In the genomic region with DNA sequence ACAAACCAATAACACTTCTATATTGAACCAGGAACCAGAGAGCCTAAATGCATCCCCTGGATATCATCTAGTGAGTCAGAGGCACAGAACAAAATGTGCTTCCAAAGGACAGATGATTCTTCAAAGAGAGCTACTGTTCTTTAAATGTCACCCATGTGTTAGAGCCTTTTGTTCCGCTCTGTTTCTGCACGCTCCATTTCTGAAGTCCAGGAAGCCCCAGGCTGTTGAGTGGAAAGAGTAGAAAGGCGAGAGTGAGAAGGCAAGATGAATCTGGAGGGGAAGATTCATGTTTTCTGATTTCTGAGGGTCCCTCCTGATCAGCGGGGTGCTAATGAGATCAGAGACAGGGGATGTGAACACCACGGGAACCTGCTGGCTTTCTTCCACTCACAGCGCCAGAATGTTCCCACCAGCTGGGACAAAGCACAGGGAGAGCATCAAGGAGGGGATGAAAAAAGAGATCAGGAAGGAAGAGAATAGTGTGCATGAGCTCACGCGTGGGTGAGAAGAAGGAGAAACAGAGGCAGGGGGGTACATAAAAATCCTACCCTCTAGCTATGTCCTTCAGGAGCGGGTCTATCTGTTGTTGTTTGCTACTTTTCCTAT, we compare ENCODE assay signal across 29 cellular contexts.
DNase-seq lines count a peak whose midpoint lies in the region; TF ChIP-seq lines count a peak whose summit lies in the region.
"Had no signal": no experiment of that assay in that cellular context is flagged by ENCODE, and none has a peak within 500 bp of the region (broad histone marks: within the 10 kb centered on the region; RNA-seq: fewer than 3 reads in every experiment).

No MANE protein-coding gene starts in this region.

- no peaks in the 10 kb centered on the region for H3K4me1 Mint-ChIP-seq in CD8-positive, alpha-beta memory T cell

- H3K4me1 ChIP-seq in left ventricle myocardium inferior, result peaks cover 34% of the 10 kb centered on the region
- no peaks in the 10 kb centered on the region for H3K4me1 ChIP-seq in adrenal gland (replicated peaks in 1 of 2)
- no peaks in the 10 kb centered on the region for H3K4me1 ChIP-seq in CD8-positive, alpha-beta memory T cell (ENCODE audit: insufficient read depth, low read length)
- H3K4me1 ChIP-seq: BLaER1 treated with 17β-estradiol and CSF1 and Interleukin-3, amounts not matched to agents 10 nM and 100 nM; body of pancreas; Caco-2; spleen; stomach had no signal

- H3K9me3 Mint-ChIP-seq in CD8-positive, alpha-beta memory T cell, result no peaks in the 10 kb centered on the region
- H3K9me3 Mint-ChIP-seq: activated CD4-positive, alpha-beta memory T cell treated with anti-CD3 and anti-CD28 coated beads for 36 hours; activated T-helper 1 cell treated with anti-CD3 and anti-CD28 coated beads, Interleukin-12 subunit alpha, Interleukin-12 subunit beta, Interleukin-2, Interleukin-4 antibody, amounts not matched to agents 30 ng/mL and 10 ng/mL and 1 ng/mL, durations not matched to agents 14 hours and 24 hours and 36 hours; H9; natural killer cell treated with Interleukin-12 subunit alpha and Interleukin-12 subunit beta and Interleukin-15 and Interleukin-18, amount 100 ng/mL, for 72 hours had no signal

- H3K36me3 Mint-ChIP-seq in CD8-positive, alpha-beta memory T cell, result no peaks in the 10 kb centered on the region
- H3K36me3 Mint-ChIP-seq: activated CD4-positive, alpha-beta memory T cell treated with anti-CD3 and anti-CD28 coated beads for 36 hours had no signal

- WGBS in adrenal gland, 4 donors, result 59 to 71% (median 62%) methylated on average over 9 of the region's 9 CpGs

- TF ChIP-seq POLR2A in adrenal gland (IDR thresholded peaks at IDR 0.05), result no peak

- H3K27me3 Mint-ChIP-seq in CD8-positive, alpha-beta memory T cell, result peaks cover 0 to 2% of the 10 kb centered on the region in 2 donors
- H3K27me3 Mint-ChIP-seq: activated CD4-positive, alpha-beta memory T cell treated with anti-CD3 and anti-CD28 coated beads for 36 hours had no signal

- H3K4me3 Mint-ChIP-seq in CD8-positive, alpha-beta memory T cell, result no peak overlapping the region
- H3K4me3 Mint-ChIP-seq: activated CD4-positive, alpha-beta memory T cell treated with anti-CD3 and anti-CD28 coated beads for 36 hours; activated T-helper 1 cell treated with anti-CD3 and anti-CD28 coated beads, Interleukin-12 subunit alpha, Interleukin-12 subunit beta, Interleukin-2, Interleukin-4 antibody, amounts not matched to agents 30 ng/mL and 10 ng/mL and 1 ng/mL, durations not matched to agents 14 hours and 24 hours and 36 hours; H9; natural killer cell treated with Interleukin-12 subunit alpha and Interleukin-12 subunit beta and Interleukin-15 and Interleukin-18, amount 100 ng/mL, for 72 hours had no signal

- CTCF ChIA-PET in CD8-positive, alpha-beta memory T cell (lab: Charles Lee), result no interaction called here

- no peaks in the 10 kb centered on the region for H3K27me3 ChIP-seq in left ventricle myocardium inferior (ENCODE audit: low read depth)
- no peaks in the 10 kb centered on the region for H3K27me3 ChIP-seq in adrenal gland
- no peaks in the 10 kb centered on the region for H3K27me3 ChIP-seq in CD8-positive, alpha-beta memory T cell (ENCODE audit: insufficient read depth, low read length, poor library complexity, severe bottlenecking)
- H3K27me3 ChIP-seq: BLaER1 treated with 17β-estradiol and CSF1 and Interleukin-3, amounts not matched to agents 10 nM and 100 nM; body of pancreas had no signal

- POLR2A ChIA-PET in CD8-positive, alpha-beta memory T cell (lab: Charles Lee), result no interaction called here

- intact Hi-C loops in left ventricle myocardium inferior (cut with micrococcal nuclease), result no loop called here
- intact Hi-C loops in adrenal gland (cut with DNase I), result no loop called here

- H3K9me3 ChIP-seq in left ventricle myocardium inferior (replicated peaks) (no peaks in the 10 kb centered on the region), adrenal gland (replicated peaks in 1 of 3) (no peaks in the 10 kb centered on the region)
- no peaks in the 10 kb centered on the region for H3K9me3 ChIP-seq in CD8-positive, alpha-beta memory T cell (ENCODE audit: low read length)
- H3K9me3 ChIP-seq: BLaER1 treated with 17β-estradiol and CSF1 and Interleukin-3, amounts not matched to agents 10 nM and 100 nM; body of pancreas; Caco-2; mucosa of descending colon; spleen; stomach had no signal

- DNase-seq in left ventricle myocardium inferior (no peak), occipital lobe (lab: John Stamatoyannopoulos, UW) (peak; percentile 24), DMS79 treated with DMSO at 0.1 percent for 48 hours (lab: John Stamatoyannopoulos, UW) (no peak), adrenal gland (no peak)
- no peak for DNase-seq in CD8-positive, alpha-beta memory T cell
- DNase-seq: activated CD4-positive, alpha-beta memory T cell treated with anti-CD3 and anti-CD28 coated beads for 36 hours; activated CD4-positive, alpha-beta T cell treated with anti-CD3 and anti-CD28 coated beads for 1 hour; activated CD8-positive, alpha-beta memory T cell treated with anti-CD3 and anti-CD28 coated beads, Interleukin-2, amount 50 U/mL, for 4 hours; activated naive CD4-positive, alpha-beta T cell treated with Interleukin-2 at 50 U/mL for 16 hours; body of pancreas; Caco-2; DMS53; H9; mucosa of descending colon; NCI-H1048; NCI-H524 treated with DMSO at 0.1 percent for 48 hours; retina; SHP77; spleen; stimulated activated CD4-positive, alpha-beta T cell treated with anti-CD3 and anti-CD28 coated beads, Interleukin-2, amount 100 ng/mL, for 24 hours; stimulated activated CD8-positive, alpha-beta memory T cell treated with anti-CD3 and anti-CD28 coated beads, Interleukin-4, amount 100 ng/mL, for 48 hours; stomach; trophoblast cell had no signal

- H3K27ac ChIP-seq in cingulate gyrus (ENCODE audit: low read depth, low read length) (peak overlapping the region; percentile 73), left ventricle myocardium inferior (replicated peaks) (peak overlapping the region; percentile 75), temporal lobe (ENCODE audit: low read depth, low read length) (peak overlapping the region; percentile 91), adrenal gland (no peak overlapping the region)
- H3K27ac ChIP-seq in CD8-positive, alpha-beta memory T cell (ENCODE audit: low read depth, low read length), result no peak overlapping the region
- H3K27ac ChIP-seq: BLaER1 treated with 17β-estradiol and CSF1 and Interleukin-3, amounts not matched to agents 10 nM and 100 nM; spleen; stomach had no signal

- H3K4me3 ChIP-seq in left ventricle myocardium inferior (no peak overlapping the region), adrenal gland (no peak overlapping the region)
- no peak overlapping the region for H3K4me3 ChIP-seq in CD8-positive, alpha-beta memory T cell (ENCODE audit: low read length)
- H3K4me3 ChIP-seq: BLaER1 treated with 17β-estradiol and CSF1 and Interleukin-3, amounts not matched to agents 10 nM and 100 nM; body of pancreas; lung; mucosa of descending colon; spleen; stomach had no signal

- H3K27ac Mint-ChIP-seq in CD8-positive, alpha-beta memory T cell, result no peak overlapping the region
- H3K27ac Mint-ChIP-seq: activated CD4-positive, alpha-beta memory T cell treated with anti-CD3 and anti-CD28 coated beads for 36 hours; activated T-helper 1 cell treated with anti-CD3 and anti-CD28 coated beads, Interleukin-12 subunit alpha, Interleukin-12 subunit beta, Interleukin-2, Interleukin-4 antibody, amounts not matched to agents 30 ng/mL and 10 ng/mL and 1 ng/mL, durations not matched to agents 14 hours and 24 hours and 36 hours; H9; natural killer cell treated with Interleukin-12 subunit alpha and Interleukin-12 subunit beta and Interleukin-15 and Interleukin-18, amount 100 ng/mL, for 72 hours had no signal

- TF ChIP-seq CTCF in left ventricle myocardium inferior (IDR thresholded peaks at IDR 0.05; ENCODE audit: borderline replicate concordance) (no peak), adrenal gland (IDR thresholded peaks at IDR 0.05) (no peak)

- no peaks in the 10 kb centered on the region for H3K36me3 ChIP-seq in left ventricle myocardium inferior
- H3K36me3 ChIP-seq in adrenal gland (replicated peaks in 1 of 2), result no peaks in the 10 kb centered on the region
- no peaks in the 10 kb centered on the region for H3K36me3 ChIP-seq in CD8-positive, alpha-beta memory T cell (ENCODE audit: insufficient read depth, low read length)
- H3K36me3 ChIP-seq: BLaER1 treated with 17β-estradiol and CSF1 and Interleukin-3, amounts not matched to agents 10 nM and 100 nM; spleen; stomach had no signal

Comparison
In these comparisons a context has a peak if more than half of its experiments do, and no peak if none do; other contexts are left out.
1. H3K27ac ChIP-seq: peak in cingulate gyrus (single experiment), left ventricle myocardium inferior (single experiment) and temporal lobe (single experiment); none in adrenal gland (0 of 5) and CD8-positive, alpha-beta memory T cell (single experiment).